23 cellular contexts compared by ENCODE assay signal in genomic region chr1:98452162-98452561, GRCh38.
A peak's percentile ranks its signal among the peaks of the same experiment; 100 is the strongest.
DNase-seq lines count a peak whose midpoint lies in the region; ATAC-seq and TF ChIP-seq lines count a peak whose summit lies in the region.
"Had no signal": no experiment of that assay in that cellular context is flagged by ENCODE, and none has a peak within 500 bp of the region (broad histone marks: within the 10 kb centered on the region; RNA-seq: fewer than 3 reads in every experiment).

No MANE protein-coding gene starts in this region.

- no peak for TF ChIP-seq POLR2A in thyroid gland (IDR thresholded peaks at IDR 0.05)

- peak; percentile 84 for DNase-seq in NCI-H1436 treated with DMSO at 0.1 percent for 48 hours (lab: John Stamatoyannopoulos, UW)
- peak; percentile 41 for DNase-seq in dermis blood vessel endothelial cell
- DNase-seq in NCI-H187 (lab: John Stamatoyannopoulos, UW): no peak
- no peak for DNase-seq in WERI-Rb-1
- DNase-seq in thyroid gland: no peak
- DNase-seq: activated CD4-positive, alpha-beta T cell treated with anti-CD3 and anti-CD28 coated beads, Interleukin-2, amount 10 ng/mL, durations not matched to agents 24 days and 14 days; activated CD8-positive, alpha-beta memory T cell treated with anti-CD3 and anti-CD28 coated beads, Interleukin-2, amount 50 U/mL, for 48 hours; activated gamma-delta T cell; adrenal gland; AML-193; erythroblast; gastrocnemius medialis; left cardiac atrium; NCI-H1694; NCI-H524; psoas muscle; stimulated activated CD4-positive, alpha-beta T cell treated with anti-CD3 and anti-CD28 coated beads, Interleukin-4, amount 100 ng/mL, for 24 hours had no signal

- no peak for TF ChIP-seq CTCF in WERI-Rb-1 (IDR thresholded peaks at IDR 0.05; ENCODE audit: low read depth, low read length)
- no peak for TF ChIP-seq CTCF in thyroid gland (IDR thresholded peaks at IDR 0.05)

- WGBS in thyroid gland, 2 donors: 52 to 70% methylated on average over 2 of the region's 2 CpGs

- H3K4me3 ChIP-seq in WERI-Rb-1 (ENCODE audit: low read depth, low read length) (no peak overlapping the region), thyroid gland (replicated peaks in 1 of 3) (no peak overlapping the region)
- H3K4me3 ChIP-seq: adrenal gland, cardiac muscle cell, gastrocnemius medialis, psoas muscle, smooth muscle cell, vagina had no signal

- H3K27me3 ChIP-seq in WERI-Rb-1 (ENCODE audit: insufficient read depth, low read depth, severe bottlenecking) (no peaks in the 10 kb centered on the region), thyroid gland (no peaks in the 10 kb centered on the region)
- H3K27me3 ChIP-seq: adrenal gland, cardiac muscle cell, vagina had no signal

- intact Hi-C loops in thyroid gland (cut with DNase I): no loop called here

- ATAC-seq in GM18873 (IDR thresholded peaks at IDR 0.05; ENCODE audit: low FRiP score, unreplicated experiment) (peak; percentile 78), HG02759 (IDR thresholded peaks at IDR 0.05; ENCODE audit: unreplicated experiment) (peak; percentile 42)
- ATAC-seq: gastrocnemius medialis, left cardiac atrium, Panc1, psoas muscle had no signal

- no peak overlapping the region for H3K27ac ChIP-seq in WERI-Rb-1
- no peak overlapping the region for H3K27ac ChIP-seq in thyroid gland
- H3K27ac ChIP-seq: adrenal gland, cardiac muscle cell, gastrocnemius medialis, psoas muscle, vagina had no signal

- H3K9me3 ChIP-seq in WERI-Rb-1 (ENCODE audit: severe bottlenecking) (no peaks in the 10 kb centered on the region), thyroid gland (no peaks in the 10 kb centered on the region)
- H3K9me3 ChIP-seq: adrenal gland, psoas muscle, vagina had no signal

- H3K36me3 ChIP-seq in WERI-Rb-1 (no peaks in the 10 kb centered on the region), thyroid gland (no peaks in the 10 kb centered on the region)
- H3K36me3 ChIP-seq: adrenal gland, cardiac muscle cell, gastrocnemius medialis, vagina had no signal

- H3K4me1 ChIP-seq in thyroid gland: no peaks in the 10 kb centered on the region
- H3K4me1 ChIP-seq: adrenal gland, gastrocnemius medialis, psoas muscle, vagina had no signal

Comparison
In these comparisons a context has a peak if more than half of its experiments do, and no peak if none do; other contexts are left out.
1. DNase-seq: peak in NCI-H1436 treated with DMSO at 0.1 percent for 48 hours (single experiment) and dermis blood vessel endothelial cell (single experiment); none in NCI-H187 (0 of 2), WERI-Rb-1 (single experiment) and thyroid gland (0 of 2).